Comparison of ENCODE assay signal across 8 cellular contexts in the genomic region with DNA sequence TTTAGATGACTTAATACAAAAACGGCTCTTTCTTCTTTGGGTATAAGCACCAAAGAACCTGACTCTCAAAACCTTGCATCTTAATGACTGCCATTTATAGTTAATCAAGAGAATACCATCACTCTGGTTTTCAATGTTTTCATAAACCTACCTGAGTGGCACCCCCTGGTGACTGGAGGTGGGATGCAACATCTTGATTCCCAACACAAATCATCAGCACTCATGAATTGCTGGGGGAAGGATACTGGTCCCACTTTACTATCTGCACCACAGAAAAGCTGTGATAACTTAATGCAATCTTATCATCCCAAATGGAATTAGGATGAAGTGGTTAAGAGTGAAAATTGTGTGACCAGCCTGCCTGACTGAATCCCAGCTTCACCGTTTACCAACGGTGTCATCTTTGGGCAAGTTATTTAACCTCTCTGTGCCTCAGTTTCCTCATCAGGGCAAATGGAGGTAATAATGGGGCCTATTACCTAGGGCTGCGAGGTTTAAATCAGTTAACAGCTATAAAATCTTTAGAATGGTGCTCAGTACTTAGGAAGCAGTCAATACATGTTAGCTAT.
DNase-seq lines count a peak whose midpoint lies in the region; ATAC-seq, FAIRE-seq and TF ChIP-seq lines count a peak whose summit lies in the region.
"Had no signal": no experiment of that assay in that cellular context is flagged by ENCODE, and none has a peak within 500 bp of the region (broad histone marks: within the 10 kb centered on the region; RNA-seq: fewer than 3 reads in every experiment).

No MANE protein-coding gene starts in this region.

- H3K36me3 ChIP-seq in HUES64 (ENCODE audit: insufficient read depth, low read length) (no peaks in the 10 kb centered on the region), kidney (ENCODE audit: control insufficient read depth in 1 of 2, insufficient read depth in 2 of 2, low read length in 2 of 2) (no peaks in the 10 kb centered on the region), thoracic aorta (no peaks in the 10 kb centered on the region)

- TF ChIP-seq POLR2A in GM18505 (IDR thresholded peaks at IDR 0.05; ENCODE audit: borderline replicate concordance, extremely low read depth, insufficient read depth, insufficient read length): no peak

- H3K9me3 ChIP-seq in HUES64 (ENCODE audit: insufficient read depth, low read depth, low read length) (no peaks in the 10 kb centered on the region), kidney (ENCODE audit: control insufficient read depth in 1 of 2, low read length in 2 of 2) (no peaks in the 10 kb centered on the region), thoracic aorta (no peaks in the 10 kb centered on the region)

- H3K27ac ChIP-seq in HUES64 (ENCODE audit: low read depth, low read length) (peak overlapping the region; percentile 76; the same call in 1 of the 2 replicates), kidney (ENCODE audit: low read depth in 2 of 2, low read length in 2 of 2) (no peak overlapping the region), thoracic aorta (peak overlapping the region; percentile 44 to 78)
- H3K27ac ChIP-seq: VCaP had no signal

- H3K4me3 ChIP-seq in HUES64 (ENCODE audit: low read length) (no peak overlapping the region), kidney (ENCODE audit: low read length in 2 of 2) (no peak overlapping the region), thoracic aorta (no peak overlapping the region)

- H3K27me3 ChIP-seq in HUES64 (ENCODE audit: insufficient read depth, low read length) (no peaks in the 10 kb centered on the region), thoracic aorta (replicated peaks; ENCODE audit: insufficient read depth) (no peaks in the 10 kb centered on the region)

- WGBS in HUES64: 91% methylated on average over 4 of the region's 4 CpGs

- H3K9ac ChIP-seq in HUES64 (ENCODE audit: low read depth, low read length) (no peak overlapping the region), kidney (ENCODE audit: low read length in 2 of 2) (no peak overlapping the region)

- H3K4me1 ChIP-seq in HUES64 (ENCODE audit: insufficient read depth, low read length) (peaks cover 48% of the 10 kb centered on the region), kidney (ENCODE audit: control insufficient read depth in 1 of 2, insufficient read depth in 1 of 2, low read depth in 1 of 2, low read length in 2 of 2) (peaks cover 19 to 26% of the 10 kb centered on the region in 2 donors), thoracic aorta (ENCODE audit: control insufficient read depth in 1 of 2, low read depth in 2 of 2) (peaks cover 28 to 37% of the 10 kb centered on the region in 2 donors)

- TF ChIP-seq CTCF in kidney (IDR thresholded peaks at IDR 0.05; ENCODE audit: borderline replicate concordance, extremely low read depth, insufficient read depth): peak; percentile 12
- peak; percentile 16 for TF ChIP-seq CTCF in thoracic aorta (IDR thresholded peaks at IDR 0.05)

- no peak for FAIRE-seq in kidney (lab: Jason Lieb, UNC)

- peak; percentile 75 for DNase-seq in activated effector memory CD4-positive, alpha-beta T cell treated with anti-CD3 and anti-CD28 coated beads, Interleukin-2, amount 50 U/mL, for 16 hours
- DNase-seq in kidney (no peak), thoracic aorta (ENCODE audit: low spot score) (no peak), AG20443 (ENCODE audit: low spot score) (no peak)

- peak; percentile 35 for ATAC-seq in GM18505 (IDR thresholded peaks at IDR 0.05; ENCODE audit: unreplicated experiment)
- no peak for ATAC-seq in thoracic aorta (ENCODE audit: insufficient number of reproducible peaks, low FRiP score, low read depth)
- ATAC-seq in HG03139 (IDR thresholded peaks at IDR 0.05; ENCODE audit: unreplicated experiment): no peak

- intact Hi-C loops in kidney (cut with DNase I): no loop called here

Comparison
In these comparisons a context has a peak if more than half of its experiments do, and no peak if none do; other contexts are left out.
1. H3K27ac ChIP-seq: peak in HUES64 (single experiment) and thoracic aorta (2 of 2); none in kidney (0 of 2).